Comparison of ENCODE assay signal across 30 cellular contexts in genomic region chr13:48969685-48970084, GRCh38.
"Had no signal": no experiment of that assay in that cellular context is flagged by ENCODE, and none has a peak within 500 bp of the region (broad histone marks: within the 10 kb centered on the region; RNA-seq: fewer than 3 reads in every experiment).

No MANE protein-coding gene starts in this region.

- DNase-seq: activated B cell treated with CpG ODN at 0.5 μM for 24 hours; activated CD4-positive, alpha-beta memory T cell treated with anti-CD3 and anti-CD28 coated beads, Interleukin-2, amount 10 ng/mL, durations not matched to agents 7 days and 5 days; activated CD4-positive, alpha-beta T cell treated with anti-CD3 and anti-CD28 coated beads for 36 hours; activated CD4-positive, alpha-beta T cell treated with anti-CD3 and anti-CD28 coated beads for 48 hours; activated CD4-positive, alpha-beta T cell treated with anti-CD3 and anti-CD28 coated beads, Interleukin-2, amount 10 ng/mL, durations not matched to agents 7 days and 5 days; activated CD4-positive, alpha-beta T cell treated with anti-CD3 and anti-CD28 coated beads, Interleukin-2, amount 50 U/mL, for 48 hours; activated CD4-positive, CD25-positive, alpha-beta regulatory T cell treated with anti-CD3 and anti-CD28 coated beads, Interleukin-2, amount 50 U/mL, for 72 hours; activated CD8-positive, alpha-beta memory T cell treated with anti-CD3 and anti-CD28 coated beads for 24 hours; activated CD8-positive, alpha-beta memory T cell treated with anti-CD3 and anti-CD28 coated beads, Interleukin-2, amount 10 ng/mL, durations not matched to agents 7 days and 5 days; activated CD8-positive, alpha-beta memory T cell treated with anti-CD3 and anti-CD28 coated beads, Interleukin-2, amount 50 U/mL, for 48 hours; activated CD8-positive, alpha-beta T cell treated with anti-CD3 and anti-CD28 coated beads, Interleukin-2, amount 10 ng/mL, durations not matched to agents 7 days and 5 days; activated effector memory CD4-positive, alpha-beta T cell treated with Interleukin-2 at 50 U/mL for 16 hours; activated gamma-delta T cell; activated naive CD4-positive, alpha-beta T cell treated with anti-CD3 and anti-CD28 coated beads, Interleukin-2, amount 10 ng/mL, durations not matched to agents 7 days and 5 days; activated naive CD4-positive, alpha-beta T cell treated with Interleukin-2 at 50 U/mL for 16 hours; activated naive CD8-positive, alpha-beta T cell treated with anti-CD3 and anti-CD28 coated beads, Interleukin-2, amount 10 ng/mL, durations not matched to agents 7 days and 5 days; activated naive CD8-positive, alpha-beta T cell treated with anti-CD3 and anti-CD28 coated beads, Interleukin-2, amount 50 U/mL, for 24 hours; activated T-cell treated with anti-CD3 and anti-CD28 coated beads, Interleukin-2, amount 50 U/mL, for 24 hours; activated T-cell treated with anti-CD3 and anti-CD28 coated beads, Interleukin-2, amount 50 U/mL, for 48 hours; amygdala; anterior cingulate cortex; caudate nucleus; cerebellar nuclear complex; T-helper 2 cell; T-helper 9 cell had no signal

- H3K4me3 ChIP-seq: ascending aorta, cardiac muscle cell had no signal

- H3K36me3 ChIP-seq: ascending aorta, cardiac muscle cell had no signal

- ATAC-seq: activated CD4-positive, alpha-beta T cell treated with anti-CD3 and anti-CD28 coated beads for 36 hours; activated CD8-positive, alpha-beta memory T cell treated with anti-CD3 and anti-CD28 coated beads, Interleukin-2, amount 10 ng/mL, durations not matched to agents 7 days and 5 days; activated CD8-positive, alpha-beta T cell treated with anti-CD3 and anti-CD28 coated beads, Interleukin-2, amount 10 ng/mL, durations not matched to agents 7 days and 5 days; activated naive CD8-positive, alpha-beta T cell treated with anti-CD3 and anti-CD28 coated beads, Interleukin-2, amount 50 U/mL, for 24 hours had no signal

- H3K27me3 ChIP-seq: ascending aorta, cardiac muscle cell had no signal

- FAIRE-seq: bronchial epithelial cell, TTC549 had no signal

- H3K27ac ChIP-seq: ascending aorta, cardiac muscle cell, VCaP had no signal
